ENCODE assay signal across 1 cellular context in genomic region chr12:19846561-19846960, GRCh38.
TF ChIP-seq lines count a peak whose summit lies in the region.

No MANE protein-coding gene starts in this region.

TF ChIP-seq in A549, 52 proteins besides CTCF, POLR2A, EP300 and RAD21 (continued from another document):
- TF ChIP-seq FOSL2 (IDR thresholded peaks at IDR 0.05) (0 out of 2 replicates have a peak, but pooled peaks have one; percentile 50), FOSL2 (CRISPR knock-in tag; IDR thresholded peaks at IDR 0.05) (peak; percentile 67), TFCP2L1 (CRISPR knock-in tag; IDR thresholded peaks at IDR 0.05) (no peak), MAX (IDR thresholded peaks at IDR 0.05) (no peak)
TF ChIP-seq in A549: peak in this region for 2.
